Comparison of ENCODE assay signal across 21 cellular contexts in the genomic region with DNA sequence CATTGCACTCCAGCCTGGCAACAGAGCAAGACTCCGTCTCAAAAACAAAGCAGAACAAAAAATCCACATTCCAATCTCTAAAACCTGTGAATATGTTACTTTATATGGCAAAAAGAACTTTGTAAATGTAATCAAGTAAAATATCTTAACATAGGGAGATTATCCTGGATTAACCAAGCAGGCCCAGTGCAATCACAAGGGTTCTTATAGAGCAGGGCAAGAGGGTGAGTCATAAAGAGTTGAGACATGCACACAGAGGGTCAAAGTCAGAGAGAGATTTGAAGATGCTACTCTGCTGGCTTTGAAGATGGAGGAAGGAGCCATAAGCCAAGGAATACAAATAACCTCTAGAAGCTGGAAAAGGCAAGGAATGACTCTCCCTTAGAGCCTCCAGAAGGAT.
"Had no signal": no experiment of that assay in that cellular context is flagged by ENCODE, and none has a peak within 500 bp of the region (broad histone marks: within the 10 kb centered on the region; RNA-seq: fewer than 3 reads in every experiment).

No MANE protein-coding gene starts in this region.

- H3K9me3 ChIP-seq: ascending aorta, esophagus muscularis mucosa, tibial nerve had no signal

- H3K4me3 ChIP-seq: ascending aorta, esophagus muscularis mucosa, lung, tibial nerve had no signal

- H3K4me1 ChIP-seq: ascending aorta, esophagus muscularis mucosa, tibial nerve had no signal

- DNase-seq: activated CD4-positive, alpha-beta T cell treated with anti-CD3 and anti-CD28 coated beads, Interleukin-2, amount 10 ng/mL, durations not matched to agents 7 days and 5 days; activated CD4-positive, CD25-positive, alpha-beta regulatory T cell; activated CD8-positive, alpha-beta memory T cell treated with anti-CD3 and anti-CD28 coated beads, Interleukin-2, amount 50 U/mL, for 4 hours; activated CD8-positive, alpha-beta T cell treated with anti-CD3 and anti-CD28 coated beads, Interleukin-2, amount 10 ng/mL, durations not matched to agents 7 days and 5 days; activated effector memory CD4-positive, alpha-beta T cell treated with anti-CD3 and anti-CD28 coated beads, Interleukin-2, amount 50 U/mL, for 16 hours; activated naive CD4-positive, alpha-beta T cell treated with anti-CD3 and anti-CD28 coated beads, Interleukin-2, amount 50 U/mL, for 16 hours; activated T-cell treated with anti-CD3 and anti-CD28 coated beads, Interleukin-2, amount 50 U/mL, for 4 hours; cortex of kidney; foreskin melanocyte; glutamatergic neuron; hypothalamus; midbrain; occipital lobe; posterior cingulate gyrus; stimulated activated CD4-positive, alpha-beta T cell treated with anti-CD3 and anti-CD28 coated beads, Interleukin-2, amount 100 ng/mL, for 24 hours; T-helper 1 cell; T1000 had no signal

- H3K27me3 ChIP-seq: ascending aorta, esophagus muscularis mucosa, tibial nerve had no signal

- ATAC-seq: activated CD8-positive, alpha-beta T cell treated with anti-CD3 and anti-CD28 coated beads, Interleukin-2, amount 10 ng/mL, durations not matched to agents 7 days and 5 days; activated T-cell treated with anti-CD3 and anti-CD28 coated beads, Interleukin-2, amount 50 U/mL, for 4 hours had no signal

- H3K27ac ChIP-seq: ascending aorta, esophagus muscularis mucosa, tibial nerve had no signal

- H3K36me3 ChIP-seq: ascending aorta, esophagus muscularis mucosa, tibial nerve had no signal
